2 cellular contexts compared by ENCODE assay signal in genomic region chr18:36460854-36461253, GRCh38.
TF ChIP-seq lines count a peak whose summit lies in the region.

No MANE protein-coding gene starts in this region.

TF ChIP-seq in IMR-90, 13 proteins besides CTCF, POLR2A, EP300 and RAD21:
- TF ChIP-seq NFE2L2 (IDR thresholded peaks at IDR 0.05; ENCODE audit: low read depth, low read length): no peak
- no peak for TF ChIP-seq SMC3 (IDR thresholded peaks at IDR 0.05; ENCODE audit: low read depth, low read length)
- TF ChIP-seq MAZ (IDR thresholded peaks at IDR 0.05; ENCODE audit: borderline replicate concordance, low read depth, low read length): no peak
- no peak for TF ChIP-seq USF2 (IDR thresholded peaks at IDR 0.05; ENCODE audit: low read depth, low read length)
- TF ChIP-seq, protein P1, sequence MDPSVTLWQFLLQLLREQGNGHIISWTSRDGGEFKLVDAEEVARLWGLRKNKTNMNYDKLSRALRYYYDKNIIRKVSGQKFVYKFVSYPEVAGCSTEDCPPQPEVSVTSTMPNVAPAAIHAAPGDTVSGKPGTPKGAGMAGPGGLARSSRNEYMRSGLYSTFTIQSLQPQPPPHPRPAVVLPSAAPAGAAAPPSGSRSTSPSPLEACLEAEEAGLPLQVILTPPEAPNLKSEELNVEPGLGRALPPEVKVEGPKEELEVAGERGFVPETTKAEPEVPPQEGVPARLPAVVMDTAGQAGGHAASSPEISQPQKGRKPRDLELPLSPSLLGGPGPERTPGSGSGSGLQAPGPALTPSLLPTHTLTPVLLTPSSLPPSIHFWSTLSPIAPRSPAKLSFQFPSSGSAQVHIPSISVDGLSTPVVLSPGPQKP (IDR thresholded peaks at IDR 0.05; ENCODE audit: borderline replicate concordance, low read depth, low read length): no peak
- TF ChIP-seq CEBPB (IDR thresholded peaks at IDR 0.05; ENCODE audit: low read depth, low read length): no peak
- TF ChIP-seq RFX5 (IDR thresholded peaks at IDR 0.05; ENCODE audit: low read depth, low read length): no peak
- no peak for TF ChIP-seq CHD1 (IDR thresholded peaks at IDR 0.05; ENCODE audit: low read depth, low read length)

TF ChIP-seq in GM12878, 131 proteins besides CTCF, POLR2A, EP300 and RAD21:
- TF ChIP-seq CBFB (IDR thresholded peaks at IDR 0.05; ENCODE audit: low read depth): no peak
- no peak for TF ChIP-seq NKRF (conservative IDR thresholded peaks at IDR 0.05)
- TF ChIP-seq ZNF207 (IDR thresholded peaks at IDR 0.05; ENCODE audit: borderline replicate concordance): no peak
- no peak for TF ChIP-seq CEBPB (IDR thresholded peaks at IDR 0.05; ENCODE audit: borderline replicate concordance in 1 of 2, low read depth in 2 of 2, low read length in 2 of 2)
- TF ChIP-seq SP1 (IDR thresholded peaks at IDR 0.05; ENCODE audit: low read depth, low read length): no peak
- no peak for TF ChIP-seq SMAD1 (IDR thresholded peaks at IDR 0.05; ENCODE audit: low read depth, partially characterized antibody)
- no peak for TF ChIP-seq ETV6 (conservative IDR thresholded peaks at IDR 0.05 in 1 of 2, IDR thresholded peaks at IDR 0.05 in 1 of 2; ENCODE audit: borderline replicate concordance in 1 of 2, low read depth in 1 of 2)
- TF ChIP-seq TBL1XR1 (IDR thresholded peaks at IDR 0.05; ENCODE audit: low read depth, low read length): no peak
